In the genomic region with DNA sequence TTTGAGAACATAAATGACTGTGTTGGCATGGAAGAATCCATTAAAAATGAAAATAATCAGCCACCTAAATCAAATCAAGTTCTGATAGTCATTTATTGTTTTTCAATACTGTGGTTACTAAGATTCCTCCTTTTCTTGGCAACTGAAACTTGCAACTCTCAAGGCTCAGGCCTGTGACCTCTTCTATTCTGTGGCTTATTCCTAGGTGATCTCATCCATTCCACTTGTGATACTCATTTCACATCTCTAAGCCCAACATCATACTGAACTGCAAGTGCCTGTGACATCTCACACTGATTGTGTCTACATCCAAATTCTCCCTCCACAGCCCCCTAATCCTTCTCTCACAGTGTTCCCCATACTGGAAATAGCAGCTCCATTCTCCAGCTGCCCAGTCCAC, we compare ENCODE assay signal across 18 cellular contexts. TPM values are rescaled to one million over a fixed set of nuclear protein-coding genes. Genes with fewer than 3 reads are reported as not detected.
DNase-seq lines count a peak whose midpoint lies in the region; ATAC-seq and TF ChIP-seq lines count a peak whose summit lies in the region.
"Had no signal": no experiment of that assay in that cellular context is flagged by ENCODE, and none has a peak within 500 bp of the region (broad histone marks: within the 10 kb centered on the region; RNA-seq: fewer than 3 reads in every experiment).

No MANE protein-coding gene starts in this region.

- ATAC-seq in GM23338 = no peak
- ATAC-seq: HCT116; K562; sciatic nerve; stimulated activated naive B cell treated with anti-CD40 and anti-IgM and Interleukin-4, amounts not matched to agents 10 μg/mL and 1 μg/mL and 100 μg/mL, for 72 hours; upper lobe of right lung had no signal

- no peaks in the 10 kb centered on the region for H3K9me3 Mint-ChIP-seq in GM23338

- no peaks in the 10 kb centered on the region for H3F3A ChIP-seq in GM23338 (replicated peaks; ENCODE audit: low read depth)

- H3K4me1 Mint-ChIP-seq in GM23338 = peaks cover 16% of the 10 kb centered on the region

- TF ChIP-seq CTCF in AG10803 (conservative IDR thresholded peaks at IDR 0.05; ENCODE audit: low read length) = no peak
- no peak for TF ChIP-seq CTCF in astrocyte of the spinal cord (IDR thresholded peaks at IDR 0.05; ENCODE audit: low read depth, low read length)
- no peak for TF ChIP-seq CTCF in GM23338 (conservative IDR thresholded peaks at IDR 0.05; ENCODE audit: low read depth in 2 of 2)

- H3K9me2 ChIP-seq in GM23338 (ENCODE audit: insufficient read depth) = no peaks in the 10 kb centered on the region

- H3K4me1 ChIP-seq in GM23338 (ENCODE audit: insufficient read depth) = peaks cover 21% of the 10 kb centered on the region

- H4K20me1 ChIP-seq in GM23338 (replicated peaks; ENCODE audit: insufficient read depth) = no peaks in the 10 kb centered on the region

- no peak overlapping the region for H2AFZ ChIP-seq in GM23338

- in situ Hi-C loops in astrocyte of the spinal cord (cut with HindIII; ENCODE audit: low sequenced_read_pairs) = no loop called here

- H3K4me3 Mint-ChIP-seq in GM23338 = no peak overlapping the region
- H3K4me3 Mint-ChIP-seq: stimulated activated naive B cell treated with anti-CD40 and anti-IgM and Interleukin-4, amounts not matched to agents 10 μg/mL and 1 μg/mL and 100 μg/mL, for 72 hours had no signal

- peaks cover 9% of the 10 kb centered on the region; the same call in 1 of the 2 replicates for H3K27me3 ChIP-seq in GM23338 (ENCODE audit: insufficient read depth)

- H3K27ac Mint-ChIP-seq in GM23338 = no peak overlapping the region
- H3K27ac Mint-ChIP-seq: stimulated activated naive B cell treated with anti-CD40 and anti-IgM and Interleukin-4, amounts not matched to agents 10 μg/mL and 1 μg/mL and 100 μg/mL, for 72 hours had no signal

- H3K36me3 ChIP-seq in GM23338 (ENCODE audit: insufficient read depth) = no peaks in the 10 kb centered on the region
- H3K36me3 ChIP-seq: upper lobe of right lung had no signal

- H3K4me2 ChIP-seq in GM23338 = no peak overlapping the region

- H3K36me3 Mint-ChIP-seq in GM23338 (ENCODE audit: low read depth) = no peaks in the 10 kb centered on the region
- H3K36me3 Mint-ChIP-seq: stimulated activated naive B cell treated with anti-CD40 and anti-IgM and Interleukin-4, amounts not matched to agents 10 μg/mL and 1 μg/mL and 100 μg/mL, for 72 hours had no signal

- no peak overlapping the region for H3K27ac ChIP-seq in GM23338 (ENCODE audit: low read depth)
- H3K27ac ChIP-seq: upper lobe of right lung had no signal

- H3K79me2 ChIP-seq in GM23338 (replicated peaks; ENCODE audit: insufficient read depth) = no peaks in the 10 kb centered on the region

- peak; percentile 90 for DNase-seq in AG10803 (ENCODE audit: low read depth)
- peak; percentile 84 for DNase-seq in HS-5 (ENCODE audit: low read depth)
- DNase-seq in astrocyte of the spinal cord (ENCODE audit: low read depth, low spot score) = peak; percentile 73
- peak; percentile 89 for DNase-seq in kidney tubule cell (ENCODE audit: low spot score)
- no peak for DNase-seq in erythroblast (lab: John Stamatoyannopoulos, UW)
- no peak for DNase-seq in A172 (ENCODE audit: low spot score)
- no peak for DNase-seq in GM23338 (ENCODE audit: low spot score)
- no peak for DNase-seq in LoVo (ENCODE audit: low spot score)
- DNase-seq: activated CD4-positive, alpha-beta T cell treated with anti-CD3 and anti-CD28 coated beads, Interleukin-2, amount 50 U/mL, for 4 hours; anterior cingulate cortex; C1 segment of cervical spinal cord; NCI-H226; stimulated activated naive B cell treated with anti-CD40 and anti-IgM and Interleukin-4, amounts not matched to agents 10 μg/mL and 1 μg/mL and 100 μg/mL, for 72 hours; upper lobe of right lung had no signal

- H3K4me3 ChIP-seq in AG10803 (ENCODE audit: low read length) (no peak overlapping the region), astrocyte of the spinal cord (ENCODE audit: low read depth, low read length) (no peak overlapping the region), GM23338 (no peak overlapping the region)
- H3K4me3 ChIP-seq: K562, upper lobe of right lung had no signal

- peaks cover 2% of the 10 kb centered on the region for H3K27me3 Mint-ChIP-seq in GM23338 (ENCODE audit: insufficient read depth, low read depth, poor library complexity)

- TF ChIP-seq POLR2A in erythroblast (IDR thresholded peaks at IDR 0.05; ENCODE audit: low read length) = no peak

TF ChIP-seq in GM23338, 12 proteins besides CTCF, POLR2A, EP300 and RAD21 (continues in another document):
- no peak for TF ChIP-seq ZNF331 (CRISPR knock-in tag; IDR thresholded peaks at IDR 0.05; ENCODE audit: low read depth)
- TF ChIP-seq EZH2phosphoT487 (IDR thresholded peaks at IDR 0.05; ENCODE audit: unreplicated experiment) = no peak
- TF ChIP-seq NANOG (IDR thresholded peaks at IDR 0.05; ENCODE audit: borderline replicate concordance) = no peak
- no peak for TF ChIP-seq POLR2AphosphoS5 (IDR thresholded peaks at IDR 0.05; ENCODE audit: low read depth)
- TF ChIP-seq, protein P1, sequence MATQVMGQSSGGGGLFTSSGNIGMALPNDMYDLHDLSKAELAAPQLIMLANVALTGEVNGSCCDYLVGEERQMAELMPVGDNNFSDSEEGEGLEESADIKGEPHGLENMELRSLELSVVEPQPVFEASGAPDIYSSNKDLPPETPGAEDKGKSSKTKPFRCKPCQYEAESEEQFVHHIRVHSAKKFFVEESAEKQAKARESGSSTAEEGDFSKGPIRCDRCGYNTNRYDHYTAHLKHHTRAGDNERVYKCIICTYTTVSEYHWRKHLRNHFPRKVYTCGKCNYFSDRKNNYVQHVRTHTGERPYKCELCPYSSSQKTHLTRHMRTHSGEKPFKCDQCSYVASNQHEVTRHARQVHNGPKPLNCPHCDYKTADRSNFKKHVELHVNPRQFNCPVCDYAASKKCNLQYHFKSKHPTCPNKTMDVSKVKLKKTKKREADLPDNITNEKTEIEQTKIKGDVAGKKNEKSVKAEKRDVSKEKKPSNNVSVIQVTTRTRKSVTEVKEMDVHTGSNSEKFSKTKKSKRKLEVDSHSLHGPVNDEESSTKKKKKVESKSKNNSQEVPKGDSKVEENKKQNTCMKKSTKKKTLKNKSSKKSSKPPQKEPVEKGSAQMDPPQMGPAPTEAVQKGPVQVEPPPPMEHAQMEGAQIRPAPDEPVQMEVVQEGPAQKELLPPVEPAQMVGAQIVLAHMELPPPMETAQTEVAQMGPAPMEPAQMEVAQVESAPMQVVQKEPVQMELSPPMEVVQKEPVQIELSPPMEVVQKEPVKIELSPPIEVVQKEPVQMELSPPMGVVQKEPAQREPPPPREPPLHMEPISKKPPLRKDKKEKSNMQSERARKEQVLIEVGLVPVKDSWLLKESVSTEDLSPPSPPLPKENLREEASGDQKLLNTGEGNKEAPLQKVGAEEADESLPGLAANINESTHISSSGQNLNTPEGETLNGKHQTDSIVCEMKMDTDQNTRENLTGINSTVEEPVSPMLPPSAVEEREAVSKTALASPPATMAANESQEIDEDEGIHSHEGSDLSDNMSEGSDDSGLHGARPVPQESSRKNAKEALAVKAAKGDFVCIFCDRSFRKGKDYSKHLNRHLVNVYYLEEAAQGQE (IDR thresholded peaks at IDR 0.05; ENCODE audit: unreplicated experiment) = no peak
- no peak for TF ChIP-seq CREB1 (CRISPR knock-in tag; IDR thresholded peaks at IDR 0.05; ENCODE audit: low read depth)
- no peak for TF ChIP-seq JUNB (IDR thresholded peaks at IDR 0.05; ENCODE audit: unreplicated experiment)

RNA-seq across cellular contexts. Expression of gene ST6GALNAC5, which starts 4.8 kb away (rescaled TPM):
- 0.60 and 1.2 TPM in 2 replicates for total RNA-seq in A172 (2014; rRNA removed; shearing (Covaris generic))
- total RNA-seq in GM23338 (2014; rRNA removed; shearing (Covaris generic)) = 12.7 and 19.2 TPM in 2 replicates
- 1.9 and 4.1 TPM in 2 replicates for polyA plus RNA-seq in GM23338 (2016; fragmentation: Nextera tagmentation; extraction: Ambion mirVana)
- total RNA-seq: lung microvascular endothelial cell had no signal

Comparison
In these comparisons a context has a peak if more than half of its experiments do, and no peak if none do; other contexts are left out.
1. DNase-seq: peak in AG10803 (single experiment), HS-5 (single experiment), astrocyte of the spinal cord (single experiment) and kidney tubule cell (single experiment); none in erythroblast (0 of 2), A172 (single experiment), GM23338 (single experiment) and LoVo (single experiment).